Comparison of ENCODE assay signal across 18 cellular contexts in the genomic region with DNA sequence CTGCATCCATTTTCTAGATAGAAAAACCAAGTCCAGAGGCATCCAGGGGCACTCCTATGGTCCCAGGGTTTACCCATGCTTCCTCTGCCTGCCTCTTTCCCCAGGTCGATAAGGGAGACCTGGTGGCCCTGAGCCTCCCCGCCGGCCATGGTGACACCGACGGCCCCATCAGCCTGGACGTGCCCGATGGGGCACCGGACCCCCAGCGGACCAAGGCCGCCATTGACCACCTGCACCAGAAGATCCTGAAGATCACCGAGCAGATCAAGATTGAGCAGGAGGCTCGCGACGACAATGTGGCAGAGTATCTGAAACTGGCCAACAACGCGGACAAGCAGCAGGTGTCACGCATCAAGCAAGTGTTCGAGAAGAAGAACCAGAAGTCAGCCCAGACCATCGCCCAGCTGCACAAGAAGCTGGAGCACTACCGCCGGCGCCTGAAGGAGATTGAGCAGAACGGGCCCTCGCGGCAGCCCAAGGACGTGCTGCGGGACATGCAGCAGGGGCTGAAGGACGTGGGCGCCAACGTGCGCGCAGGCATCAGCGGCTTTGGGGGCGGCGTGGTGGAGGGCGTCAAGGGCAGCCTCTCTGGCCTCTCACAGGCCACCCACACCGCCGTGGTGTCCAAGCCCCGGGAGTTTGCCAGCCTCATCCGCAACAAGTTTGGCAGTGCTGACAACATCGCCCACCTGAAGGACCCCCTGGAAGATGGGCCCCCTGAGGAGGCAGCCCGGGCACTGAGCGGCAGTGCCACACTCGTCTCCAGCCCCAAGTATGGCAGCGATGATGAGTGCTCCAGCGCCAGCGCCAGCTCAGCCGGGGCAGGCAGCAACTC.
"Had no signal": no experiment of that assay in that cellular context is flagged by ENCODE, and none has a peak within 500 bp of the region (broad histone marks: within the 10 kb centered on the region; RNA-seq: fewer than 3 reads in every experiment).

No MANE protein-coding gene starts in this region.

- H3K27ac ChIP-seq: foreskin keratinocyte, neutrophil, sigmoid colon, skin epidermis, stomach, thyroid gland had no signal

- H3K4me3 Mint-ChIP-seq: dendritic cell treated with granulocyte-macrophage colony-stimulating factor and Interleukin-4, amounts not matched to agents 40 ng/mL and 50 ng/mL, for 4 days; endodermal cell; immature natural killer cell; naive thymus-derived CD4-positive, alpha-beta T cell; nephron progenitor cell; type B pancreatic cell had no signal

- H3K9me3 Mint-ChIP-seq: dendritic cell treated with granulocyte-macrophage colony-stimulating factor and Interleukin-4, amounts not matched to agents 40 ng/mL and 50 ng/mL, for 4 days; endodermal cell; immature natural killer cell; nephron progenitor cell; type B pancreatic cell had no signal

- DNase-seq: endodermal cell; erythroblast; foreskin keratinocyte; immature natural killer cell; left colon; naive thymus-derived CD4-positive, alpha-beta T cell; nephron progenitor cell; sigmoid colon; stimulated activated naive CD4-positive, alpha-beta T cell; stomach; thyroid gland had no signal

- H3K9me3 ChIP-seq: neutrophil, sigmoid colon, stomach, thyroid gland had no signal

- H3K27me3 ChIP-seq: foreskin keratinocyte, neutrophil, sigmoid colon, stomach, thyroid gland had no signal

- H3K4me3 ChIP-seq: sigmoid colon, skin epidermis, stomach, thyroid gland had no signal

- H3K27me3 Mint-ChIP-seq: naive thymus-derived CD4-positive, alpha-beta T cell; type B pancreatic cell had no signal

- H3K27ac Mint-ChIP-seq: dendritic cell treated with granulocyte-macrophage colony-stimulating factor and Interleukin-4, amounts not matched to agents 40 ng/mL and 50 ng/mL, for 4 days; immature natural killer cell; naive thymus-derived CD4-positive, alpha-beta T cell; nephron progenitor cell; type B pancreatic cell had no signal

- H3K36me3 Mint-ChIP-seq: immature natural killer cell; naive thymus-derived CD4-positive, alpha-beta T cell; type B pancreatic cell had no signal

- FAIRE-seq: colon, keratinocyte, urothelium cell line had no signal

- H3K36me3 ChIP-seq: neutrophil, thyroid gland had no signal

- ATAC-seq: foreskin keratinocyte; left colon; naive thymus-derived CD4-positive, alpha-beta T cell had no signal
